ENCODE assay signal across 16 cellular contexts in the genomic region with DNA sequence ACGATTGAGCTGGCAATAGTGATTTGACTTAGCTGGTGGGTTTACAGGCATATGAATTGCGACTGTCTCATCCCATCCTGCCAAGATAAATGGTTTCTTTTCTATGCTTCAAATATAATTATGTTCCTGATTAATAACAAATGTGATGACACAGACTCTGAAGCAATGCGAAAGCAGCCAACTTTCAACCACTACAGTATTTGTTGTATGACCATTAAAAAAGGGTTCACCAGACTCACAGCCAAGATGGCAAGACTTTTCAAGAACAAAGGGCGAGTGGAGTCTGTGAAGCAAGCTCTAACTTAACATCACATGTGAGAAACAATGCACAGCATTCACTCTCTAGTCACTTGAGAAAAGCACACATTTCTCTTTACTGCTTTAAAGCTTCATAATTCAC.
"Had no signal": no experiment of that assay in that cellular context is flagged by ENCODE, and none has a peak within 500 bp of the region (broad histone marks: within the 10 kb centered on the region; RNA-seq: fewer than 3 reads in every experiment).

No MANE protein-coding gene starts in this region.

- ATAC-seq: activated T-cell treated with anti-CD3 and anti-CD28 coated beads, Interleukin-2, amount 50 U/mL, for 4 hours; foreskin keratinocyte; naive thymus-derived CD8-positive, alpha-beta T cell had no signal

- DNase-seq: activated CD4-positive, alpha-beta memory T cell treated with anti-CD3 and anti-CD28 coated beads for 36 hours; activated CD4-positive, alpha-beta T cell treated with anti-CD3 and anti-CD28 coated beads for 1 hour; activated effector memory CD4-positive, alpha-beta T cell treated with anti-CD3 and anti-CD28 coated beads, Interleukin-2, amount 50 U/mL, for 16 hours; activated T-cell treated with anti-CD3 and anti-CD28 coated beads, Interleukin-2, amount 50 U/mL, for 4 hours; anterior cingulate cortex; effector CD8-positive, alpha-beta T cell; foreskin keratinocyte; heart right ventricle; naive thymus-derived CD8-positive, alpha-beta T cell; right cardiac atrium; T-helper 9 cell; tibial artery had no signal

- H3K9me3 ChIP-seq: neutrophil, tibial artery, vagina had no signal

- H3K27ac ChIP-seq: epithelial cell of prostate, foreskin keratinocyte, neutrophil, tibial artery, vagina had no signal

- H3K27me3 ChIP-seq: foreskin keratinocyte, heart right ventricle, neutrophil, tibial artery, vagina had no signal

- H3K36me3 ChIP-seq: heart right ventricle, neutrophil, tibial artery, vagina had no signal

- H3K4me1 ChIP-seq: foreskin keratinocyte, vagina had no signal

- H3K4me3 ChIP-seq: heart right ventricle, smooth muscle cell, tibial artery, vagina had no signal

- H3K4me2 ChIP-seq: smooth muscle cell had no signal
